ENCODE assay signal across 20 cellular contexts in the genomic region with DNA sequence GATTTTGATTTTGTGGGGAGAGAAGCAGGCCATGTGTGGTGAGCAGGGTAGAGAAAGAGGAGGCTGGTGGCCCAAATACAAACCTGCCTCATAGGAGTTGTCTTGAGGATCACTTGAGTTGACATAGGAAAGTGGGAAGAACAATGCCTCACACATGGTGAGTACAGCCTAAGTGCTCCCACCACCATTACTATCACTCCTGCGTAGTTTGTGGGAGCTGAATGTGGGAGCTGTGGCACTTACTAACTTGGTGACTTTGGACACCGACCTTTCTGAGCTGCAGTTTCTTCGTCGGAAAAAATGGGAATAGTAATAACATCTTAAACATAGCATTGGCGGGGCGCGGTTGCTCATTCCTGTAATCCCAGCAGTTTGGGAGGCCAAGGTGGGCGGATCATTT.
"Had no signal": no experiment of that assay in that cellular context is flagged by ENCODE, and none has a peak within 500 bp of the region (broad histone marks: within the 10 kb centered on the region; RNA-seq: fewer than 3 reads in every experiment).

No MANE protein-coding gene starts in this region.

- H3K36me3 Mint-ChIP-seq: activated naive CD8-positive, alpha-beta T cell treated with anti-CD3 and anti-CD28 coated beads for 36 hours; immature natural killer cell; stimulated activated memory B cell treated with anti-CD40 and anti-IgM and Interleukin-4, amounts not matched to agents 10 μg/mL and 1 μg/mL and 100 μg/mL, for 72 hours had no signal

- DNase-seq: activated B cell treated with CpG ODN at 0.5 μM for 24 hours; activated CD4-positive, alpha-beta T cell treated with anti-CD3 and anti-CD28 coated beads for 36 hours; activated CD4-positive, alpha-beta T cell treated with anti-CD3 and anti-CD28 coated beads, Interleukin-2, amount 50 U/mL, for 4 hours; activated naive CD4-positive, alpha-beta T cell treated with Interleukin-2 at 50 U/mL for 16 hours; activated naive CD8-positive, alpha-beta T cell treated with anti-CD3 and anti-CD28 coated beads for 36 hours; activated T-cell treated with anti-CD3 and anti-CD28 coated beads, Interleukin-2, amount 50 U/mL, for 48 hours; endodermal cell; immature natural killer cell; posterior cingulate gyrus; stimulated activated CD4-positive, alpha-beta T cell treated with anti-CD3 and anti-CD28 coated beads, Interleukin-15, amount 100 ng/mL, for 24 hours; T-helper 1 cell had no signal

- FAIRE-seq: colon had no signal

- H3K4me3 ChIP-seq: breast epithelium, smooth muscle cell had no signal

- H3K4me1 Mint-ChIP-seq: activated B cell treated with CpG ODN at 0.5 μM for 24 hours; activated naive CD8-positive, alpha-beta T cell treated with anti-CD3 and anti-CD28 coated beads for 36 hours; central memory CD8-positive, alpha-beta T cell; immature natural killer cell; stimulated activated memory B cell treated with anti-CD40 and anti-IgM and Interleukin-4, amounts not matched to agents 10 μg/mL and 1 μg/mL and 100 μg/mL, for 72 hours had no signal

- H3K27me3 ChIP-seq: breast epithelium had no signal

- H3K9me3 Mint-ChIP-seq: activated B cell treated with CpG ODN at 0.5 μM for 24 hours; activated naive CD8-positive, alpha-beta T cell treated with anti-CD3 and anti-CD28 coated beads for 36 hours; central memory CD8-positive, alpha-beta T cell; endodermal cell; immature natural killer cell; neural crest cell; stimulated activated memory B cell treated with anti-CD40 and anti-IgM and Interleukin-4, amounts not matched to agents 10 μg/mL and 1 μg/mL and 100 μg/mL, for 72 hours had no signal

- H3K27ac ChIP-seq: breast epithelium had no signal

- H3K9me3 ChIP-seq: breast epithelium, thoracic aorta had no signal

- H3K4me1 ChIP-seq: breast epithelium had no signal

- H3K36me3 ChIP-seq: breast epithelium, thoracic aorta had no signal

- H3K27ac Mint-ChIP-seq: activated B cell treated with CpG ODN at 0.5 μM for 24 hours; activated CD4-positive, alpha-beta T cell treated with anti-CD3 and anti-CD28 coated beads for 36 hours; activated naive CD8-positive, alpha-beta T cell treated with anti-CD3 and anti-CD28 coated beads for 36 hours; endodermal cell; stimulated activated memory B cell treated with anti-CD40 and anti-IgM and Interleukin-4, amounts not matched to agents 10 μg/mL and 1 μg/mL and 100 μg/mL, for 72 hours had no signal

- H3K27me3 Mint-ChIP-seq: activated naive CD8-positive, alpha-beta T cell treated with anti-CD3 and anti-CD28 coated beads for 36 hours; central memory CD8-positive, alpha-beta T cell; stimulated activated memory B cell treated with anti-CD40 and anti-IgM and Interleukin-4, amounts not matched to agents 10 μg/mL and 1 μg/mL and 100 μg/mL, for 72 hours had no signal

- ATAC-seq: activated CD4-positive, alpha-beta T cell treated with anti-CD3 and anti-CD28 coated beads for 36 hours; left lobe of liver; sciatic nerve; stimulated activated memory B cell treated with anti-CD40 and anti-IgM and Interleukin-4, amounts not matched to agents 10 μg/mL and 1 μg/mL and 100 μg/mL, for 72 hours had no signal

- H3K4me3 Mint-ChIP-seq: activated B cell treated with CpG ODN at 0.5 μM for 24 hours; activated CD4-positive, alpha-beta T cell treated with anti-CD3 and anti-CD28 coated beads for 36 hours; activated naive CD8-positive, alpha-beta T cell treated with anti-CD3 and anti-CD28 coated beads for 36 hours; central memory CD8-positive, alpha-beta T cell; endodermal cell; immature natural killer cell; neural crest cell; stimulated activated memory B cell treated with anti-CD40 and anti-IgM and Interleukin-4, amounts not matched to agents 10 μg/mL and 1 μg/mL and 100 μg/mL, for 72 hours had no signal
